1 cellular context compared by ENCODE assay signal in the genomic region with DNA sequence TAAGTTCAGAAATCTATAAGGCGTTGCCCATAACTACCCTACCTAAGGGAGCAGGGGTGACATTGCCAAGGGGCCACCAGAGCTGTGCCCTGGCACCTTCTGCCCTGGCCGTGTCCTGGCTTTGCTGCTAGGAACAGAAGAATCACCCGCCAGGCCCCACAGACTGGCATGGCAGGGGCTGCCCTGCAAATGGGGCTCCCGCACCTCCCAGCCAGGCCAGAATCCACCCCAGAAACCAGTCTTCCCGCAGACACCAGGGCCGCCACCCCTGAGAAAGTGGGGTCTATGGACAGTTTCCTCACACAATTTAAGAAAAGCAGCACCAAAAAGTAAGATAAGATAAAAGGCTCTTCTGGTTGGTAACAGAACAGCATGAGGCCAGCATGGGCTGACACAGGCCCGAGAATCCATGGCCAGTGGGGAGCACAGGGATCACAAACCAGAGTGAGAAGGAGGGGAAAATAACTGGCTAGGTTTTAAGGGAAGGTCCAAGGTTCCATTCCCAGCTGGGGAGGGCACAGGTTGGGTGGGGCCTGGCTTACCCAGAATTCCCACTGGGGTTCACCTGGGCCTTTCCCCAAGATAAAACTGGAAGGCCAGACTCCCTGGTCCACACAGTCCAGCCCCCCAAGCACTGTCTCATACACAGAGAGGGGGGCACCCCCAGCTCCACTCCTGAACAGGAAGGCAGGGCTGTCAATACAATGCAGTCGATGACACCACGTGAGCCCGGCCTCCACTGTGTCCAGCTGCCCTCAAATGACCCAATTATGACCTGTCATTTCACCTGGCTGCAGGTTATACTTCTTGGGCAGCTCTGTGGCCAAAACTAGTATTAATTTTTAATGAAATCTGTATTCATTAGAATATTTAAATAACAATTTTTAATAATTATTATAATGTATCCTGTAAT.
TF ChIP-seq lines count a peak whose summit lies in the region.

No MANE protein-coding gene starts in this region.

TF ChIP-seq in HepG2, 621 proteins besides CTCF, POLR2A, EP300 and RAD21 (continued from another document):
- TF ChIP-seq UBTF (CRISPR knock-in tag; IDR thresholded peaks at IDR 0.05): 0 out of 2 replicates have a peak, but pooled peaks have one; percentile 16
- 0 out of 2 replicates have a peak, but pooled peaks have one; percentile 31 for TF ChIP-seq ZNF543 (CRISPR knock-in tag; IDR thresholded peaks at IDR 0.05)
- peak; percentile 48; the same call in 1 of the 2 replicates for TF ChIP-seq ZFY (CRISPR knock-in tag; IDR thresholded peaks at IDR 0.05)
- TF ChIP-seq ZNF276 (CRISPR knock-in tag; IDR thresholded peaks at IDR 0.05; ENCODE audit: low read depth): 0 out of 2 replicates have a peak, but pooled peaks have one; percentile 32
- no peak for TF ChIP-seq PTBP1 (IDR thresholded peaks at IDR 0.05; ENCODE audit: low read depth, low read length, poor library complexity, severe bottlenecking)
- TF ChIP-seq IRX3 (CRISPR knock-in tag; IDR thresholded peaks at IDR 0.05; ENCODE audit: borderline replicate concordance, low read depth): 0 out of 2 replicates have a peak, but pooled peaks have one; percentile 74
- TF ChIP-seq, protein P1, sequence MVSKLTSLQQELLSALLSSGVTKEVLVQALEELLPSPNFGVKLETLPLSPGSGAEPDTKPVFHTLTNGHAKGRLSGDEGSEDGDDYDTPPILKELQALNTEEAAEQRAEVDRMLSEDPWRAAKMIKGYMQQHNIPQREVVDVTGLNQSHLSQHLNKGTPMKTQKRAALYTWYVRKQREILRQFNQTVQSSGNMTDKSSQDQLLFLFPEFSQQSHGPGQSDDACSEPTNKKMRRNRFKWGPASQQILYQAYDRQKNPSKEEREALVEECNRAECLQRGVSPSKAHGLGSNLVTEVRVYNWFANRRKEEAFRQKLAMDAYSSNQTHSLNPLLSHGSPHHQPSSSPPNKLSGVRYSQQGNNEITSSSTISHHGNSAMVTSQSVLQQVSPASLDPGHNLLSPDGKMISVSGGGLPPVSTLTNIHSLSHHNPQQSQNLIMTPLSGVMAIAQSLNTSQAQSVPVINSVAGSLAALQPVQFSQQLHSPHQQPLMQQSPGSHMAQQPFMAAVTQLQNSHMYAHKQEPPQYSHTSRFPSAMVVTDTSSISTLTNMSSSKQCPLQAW (CRISPR knock-in tag; IDR thresholded peaks at IDR 0.05): 0 out of 2 replicates have a peak, but pooled peaks have one; percentile 38
- TF ChIP-seq, protein P2, sequence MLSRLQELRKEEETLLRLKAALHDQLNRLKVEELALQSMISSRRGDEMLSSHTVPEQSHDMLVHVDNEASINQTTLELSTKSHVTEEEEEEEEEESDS (CRISPR knock-in tag; IDR thresholded peaks at IDR 0.05; ENCODE audit: borderline replicate concordance): 0 out of 2 replicates have a peak, but pooled peaks have one; percentile 39
- TF ChIP-seq, protein P3, sequence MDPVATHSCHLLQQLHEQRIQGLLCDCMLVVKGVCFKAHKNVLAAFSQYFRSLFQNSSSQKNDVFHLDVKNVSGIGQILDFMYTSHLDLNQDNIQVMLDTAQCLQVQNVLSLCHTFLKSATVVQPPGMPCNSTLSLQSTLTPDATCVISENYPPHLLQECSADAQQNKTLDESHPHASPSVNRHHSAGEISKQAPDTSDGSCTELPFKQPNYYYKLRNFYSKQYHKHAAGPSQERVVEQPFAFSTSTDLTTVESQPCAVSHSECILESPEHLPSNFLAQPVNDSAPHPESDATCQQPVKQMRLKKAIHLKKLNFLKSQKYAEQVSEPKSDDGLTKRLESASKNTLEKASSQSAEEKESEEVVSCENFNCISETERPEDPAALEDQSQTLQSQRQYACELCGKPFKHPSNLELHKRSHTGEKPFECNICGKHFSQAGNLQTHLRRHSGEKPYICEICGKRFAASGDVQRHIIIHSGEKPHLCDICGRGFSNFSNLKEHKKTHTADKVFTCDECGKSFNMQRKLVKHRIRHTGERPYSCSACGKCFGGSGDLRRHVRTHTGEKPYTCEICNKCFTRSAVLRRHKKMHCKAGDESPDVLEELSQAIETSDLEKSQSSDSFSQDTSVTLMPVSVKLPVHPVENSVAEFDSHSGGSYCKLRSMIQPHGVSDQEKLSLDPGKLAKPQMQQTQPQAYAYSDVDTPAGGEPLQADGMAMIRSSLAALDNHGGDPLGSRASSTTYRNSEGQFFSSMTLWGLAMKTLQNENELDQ (CRISPR knock-in tag; IDR thresholded peaks at IDR 0.05; ENCODE audit: borderline replicate concordance): no peak
- TF ChIP-seq ZNF143 (CRISPR knock-in tag; IDR thresholded peaks at IDR 0.05): peak; percentile 59
- TF ChIP-seq HNF4A (CRISPR knock-in tag; IDR thresholded peaks at IDR 0.05): peak; percentile 43; the same call in 1 of the 2 replicates
- TF ChIP-seq ZNF263 (CRISPR knock-in tag; IDR thresholded peaks at IDR 0.05): peak; percentile 97
- TF ChIP-seq, protein P4, sequence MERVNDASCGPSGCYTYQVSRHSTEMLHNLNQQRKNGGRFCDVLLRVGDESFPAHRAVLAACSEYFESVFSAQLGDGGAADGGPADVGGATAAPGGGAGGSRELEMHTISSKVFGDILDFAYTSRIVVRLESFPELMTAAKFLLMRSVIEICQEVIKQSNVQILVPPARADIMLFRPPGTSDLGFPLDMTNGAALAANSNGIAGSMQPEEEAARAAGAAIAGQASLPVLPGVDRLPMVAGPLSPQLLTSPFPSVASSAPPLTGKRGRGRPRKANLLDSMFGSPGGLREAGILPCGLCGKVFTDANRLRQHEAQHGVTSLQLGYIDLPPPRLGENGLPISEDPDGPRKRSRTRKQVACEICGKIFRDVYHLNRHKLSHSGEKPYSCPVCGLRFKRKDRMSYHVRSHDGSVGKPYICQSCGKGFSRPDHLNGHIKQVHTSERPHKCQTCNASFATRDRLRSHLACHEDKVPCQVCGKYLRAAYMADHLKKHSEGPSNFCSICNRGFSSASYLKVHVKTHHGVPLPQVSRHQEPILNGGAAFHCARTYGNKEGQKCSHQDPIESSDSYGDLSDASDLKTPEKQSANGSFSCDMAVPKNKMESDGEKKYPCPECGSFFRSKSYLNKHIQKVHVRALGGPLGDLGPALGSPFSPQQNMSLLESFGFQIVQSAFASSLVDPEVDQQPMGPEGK (CRISPR knock-in tag; IDR thresholded peaks at IDR 0.05): peak; percentile 79
- peak; percentile 44; the same call in 1 of the 2 replicates for TF ChIP-seq KDM5B (CRISPR knock-in tag; IDR thresholded peaks at IDR 0.05; ENCODE audit: borderline replicate concordance)
- TF ChIP-seq NCOA5 (CRISPR knock-in tag; IDR thresholded peaks at IDR 0.05): 0 out of 2 replicates have a peak, but pooled peaks have one; percentile 4
